ENCODE assay signal across 9 cellular contexts in genomic region chr17:49407981-49408501, GRCh38. TPM values are rescaled to one million over a fixed set of nuclear protein-coding genes. Genes with fewer than 3 reads are reported as not detected.
A peak's percentile ranks its signal among the peaks of the same experiment; 100 is the strongest.
DNase-seq lines count a peak whose midpoint lies in the region; ATAC-seq and TF ChIP-seq lines count a peak whose summit lies in the region.
"Had no signal": no experiment of that assay in that cellular context is flagged by ENCODE, and none has a peak within 500 bp of the region (broad histone marks: within the 10 kb centered on the region; RNA-seq: fewer than 3 reads in every experiment).

No MANE protein-coding gene starts in this region.

- DNase-seq in 8988T (peak; percentile 63), RWPE1 (ENCODE audit: low spot score) (peak; percentile 82), fibroblast of the aortic adventitia (ENCODE audit: low read depth) (peak; percentile 56), nucleus accumbens (lab: John Stamatoyannopoulos, UW) (peak in 39 of 56 donors; percentile 7 to 76 (median 39))
- DNase-seq in activated T-helper 1 cell treated with anti-CD3 and anti-CD28 coated beads, Interleukin-2, amount 50 U/mL, for 16 hours (ENCODE audit: low read depth in 1 of 2, low spot score in 1 of 2): peak; percentile 69 to 76

- POLR2A ChIA-PET in RWPE1 (lab: Yijun Ruan, JAX; ENCODE audit: low non-redundant PET): no interaction called here

- CTCF ChIA-PET in RWPE1 (lab: Yijun Ruan, JAX): interaction anchor here (0.7 to 3.6 kb wide), 15 partner anchors 17 to 488 kb away, joined by 3 to 45 read pairs (median 3); no protein-coding TSS in a partner anchor

- H3K4me2 ChIP-seq in Loucy (ENCODE audit: low read depth, low read length, poor library complexity, severe bottlenecking): peak overlapping the region; percentile 59

- H3K27me3 ChIP-seq in Loucy (ENCODE audit: insufficient read depth, low read length, poor library complexity, severe bottlenecking): no peaks in the 10 kb centered on the region

- H3K36me3 ChIP-seq in Loucy (ENCODE audit: insufficient read depth, low read length): peaks cover 51% of the 10 kb centered on the region

- no peaks in the 10 kb centered on the region for H4K20me1 ChIP-seq in Loucy (ENCODE audit: insufficient read depth, low read length, poor library complexity, severe bottlenecking)

- ATAC-seq in GM18861 (IDR thresholded peaks at IDR 0.05; ENCODE audit: unreplicated experiment): peak; percentile 56

- peaks cover 52% of the 10 kb centered on the region for H3K4me1 ChIP-seq in Loucy (ENCODE audit: insufficient read depth, low read length, poor library complexity, severe bottlenecking)

- peak overlapping the region; percentile 6 for H3K4me3 ChIP-seq in Loucy (ENCODE audit: low read length, poor library complexity, severe bottlenecking)
- H3K4me3 ChIP-seq in fibroblast of the aortic adventitia (ENCODE audit: low read depth, low read length): no peak overlapping the region
- H3K4me3 ChIP-seq: skin epidermis had no signal

- H3K79me2 ChIP-seq in Loucy (ENCODE audit: insufficient read depth, low read length): peaks cover 10% of the 10 kb centered on the region; the same call in 1 of the 2 replicates

- H3K9me3 ChIP-seq in Loucy (ENCODE audit: insufficient read depth, low read depth, low read length): no peaks in the 10 kb centered on the region

- no peak overlapping the region for H2AFZ ChIP-seq in Loucy (ENCODE audit: low read length)

- TF ChIP-seq CTCF in Loucy (conservative IDR thresholded peaks at IDR 0.05; ENCODE audit: low read length): peak; percentile 100
- peak; percentile 93 for TF ChIP-seq CTCF in RWPE1 (conservative IDR thresholded peaks at IDR 0.05; ENCODE audit: low read depth)
- TF ChIP-seq CTCF in fibroblast of the aortic adventitia (IDR thresholded peaks at IDR 0.05; ENCODE audit: insufficient read depth, low read length): peak; percentile 73

- peak overlapping the region; percentile 54 for H3K9ac ChIP-seq in Loucy (ENCODE audit: low read depth, low read length, poor library complexity, severe bottlenecking)

- peak overlapping the region; percentile 63 for H3K27ac ChIP-seq in RWPE1
- peak overlapping the region; percentile 33 for H3K27ac ChIP-seq in temporal lobe (ENCODE audit: low read depth, low read length)

- H3F3A ChIP-seq in Loucy (ENCODE audit: low read depth): peaks cover 5% of the 10 kb centered on the region

- H3K9me2 ChIP-seq in Loucy (replicated peaks; ENCODE audit: low read depth, low read length): no peaks in the 10 kb centered on the region

RNA-seq across cellular contexts. Expression of gene PHB1, which starts 6.6 kb away (rescaled TPM):
- 48.3 and 103 TPM in 2 replicates for total RNA-seq in fibroblast of the aortic adventitia (ENCODE audit: low replicate concordance)
- total RNA-seq in temporal lobe: 36.4 TPM

RNA-seq across cellular contexts. Expression of gene ZNF652, which starts 46.0 kb away (rescaled TPM):
- 25.6 and 27.7 TPM in 2 replicates for total RNA-seq in fibroblast of the aortic adventitia (ENCODE audit: low replicate concordance)
- total RNA-seq in temporal lobe: 31.5 TPM
